Comparison of ENCODE assay signal across 8 cellular contexts in genomic region chr15:70478251-70478990, GRCh38.
DNase-seq lines count a peak whose midpoint lies in the region; ATAC-seq lines count a peak whose summit lies in the region.

No MANE protein-coding gene starts in this region.

- DNase-seq in activated CD4-positive, alpha-beta T cell treated with anti-CD3 and anti-CD28 coated beads, Interleukin-2, amount 10 ng/mL, durations not matched to agents 24 days and 14 days = peak; percentile 76
- no peak for DNase-seq in activated CD4-positive, alpha-beta T cell treated with anti-CD3 and anti-CD28 coated beads, Interleukin-2, amount 50 U/mL, for 1 hour
- DNase-seq in putamen (ENCODE audit: low spot score) (peak; percentile 39), NCI-H774 (lab: John Stamatoyannopoulos, UW) (no peak)

- H3K27ac Mint-ChIP-seq in activated CD4-positive, alpha-beta T cell treated with anti-CD3 and anti-CD28 coated beads, Interleukin-2, amount 10 ng/mL, durations not matched to agents 24 days and 14 days = peak overlapping the region; percentile 7
- H3K27ac Mint-ChIP-seq in T-helper 1 cell treated with Interleukin-12 subunit alpha and Interleukin-12 subunit beta and Interleukin-4 antibody, amounts not matched to agents 30 μg/mL and 1 μg/mL, for 36 hours = peak overlapping the region; percentile 75

- H3K4me3 Mint-ChIP-seq in activated CD4-positive, alpha-beta T cell treated with anti-CD3 and anti-CD28 coated beads, Interleukin-2, amount 10 ng/mL, durations not matched to agents 24 days and 14 days = peak overlapping the region; percentile 38
- peak overlapping the region; percentile 56 for H3K4me3 Mint-ChIP-seq in T-helper 1 cell treated with Interleukin-12 subunit alpha and Interleukin-12 subunit beta and Interleukin-4 antibody, amounts not matched to agents 30 μg/mL and 1 μg/mL, for 36 hours

- intact Hi-C loops in activated CD4-positive, alpha-beta T cell treated with anti-CD3 and anti-CD28 coated beads, Interleukin-2, amount 10 ng/mL, durations not matched to agents 24 days and 14 days (cut with micrococcal nuclease) = loop anchor here (2.0 to 5.0 kb wide), 2 partner anchors 14 to 34 kb away; no protein-coding TSS in a partner anchor

- H3K27me3 Mint-ChIP-seq in activated CD4-positive, alpha-beta T cell treated with anti-CD3 and anti-CD28 coated beads, Interleukin-2, amount 10 ng/mL, durations not matched to agents 24 days and 14 days = peaks cover 46% of the 10 kb centered on the region
- peaks cover 59% of the 10 kb centered on the region for H3K27me3 Mint-ChIP-seq in T-helper 1 cell treated with Interleukin-12 subunit alpha and Interleukin-12 subunit beta and Interleukin-4 antibody, amounts not matched to agents 30 μg/mL and 1 μg/mL, for 36 hours (ENCODE audit: low read depth)

- ATAC-seq in HG02885 (IDR thresholded peaks at IDR 0.05; ENCODE audit: poor library complexity, unreplicated experiment) = peak; percentile 56
- ATAC-seq in HG03139 (IDR thresholded peaks at IDR 0.05; ENCODE audit: unreplicated experiment) = no peak
- no peak for ATAC-seq in GM18873 (IDR thresholded peaks at IDR 0.05; ENCODE audit: low FRiP score, unreplicated experiment)

- peaks cover 4% of the 10 kb centered on the region for H3K36me3 Mint-ChIP-seq in activated CD4-positive, alpha-beta T cell treated with anti-CD3 and anti-CD28 coated beads, Interleukin-2, amount 10 ng/mL, durations not matched to agents 24 days and 14 days (ENCODE audit: low read depth)
- peaks cover 6% of the 10 kb centered on the region for H3K36me3 Mint-ChIP-seq in T-helper 1 cell treated with Interleukin-12 subunit alpha and Interleukin-12 subunit beta and Interleukin-4 antibody, amounts not matched to agents 30 μg/mL and 1 μg/mL, for 36 hours (ENCODE audit: low read depth)

- H3K9me3 Mint-ChIP-seq in activated CD4-positive, alpha-beta T cell treated with anti-CD3 and anti-CD28 coated beads, Interleukin-2, amount 10 ng/mL, durations not matched to agents 24 days and 14 days = no peaks in the 10 kb centered on the region
- H3K9me3 Mint-ChIP-seq in T-helper 1 cell treated with Interleukin-12 subunit alpha and Interleukin-12 subunit beta and Interleukin-4 antibody, amounts not matched to agents 30 μg/mL and 1 μg/mL, for 36 hours = no peaks in the 10 kb centered on the region

- H3K4me1 Mint-ChIP-seq in activated CD4-positive, alpha-beta T cell treated with anti-CD3 and anti-CD28 coated beads, Interleukin-2, amount 10 ng/mL, durations not matched to agents 24 days and 14 days = peaks cover 60% of the 10 kb centered on the region
- H3K4me1 Mint-ChIP-seq in T-helper 1 cell treated with Interleukin-12 subunit alpha and Interleukin-12 subunit beta and Interleukin-4 antibody, amounts not matched to agents 30 μg/mL and 1 μg/mL, for 36 hours (ENCODE audit: low read depth) = peaks cover 60% of the 10 kb centered on the region

Comparison
In these comparisons a context has a peak if more than half of its experiments do, and no peak if none do; other contexts are left out.
1. DNase-seq: peak in activated CD4-positive, alpha-beta T cell treated with anti-CD3 and anti-CD28 coated beads, Interleukin-2, amount 10 ng/mL, durations not matched to agents 24 days and 14 days (single experiment) and putamen (single experiment); none in activated CD4-positive, alpha-beta T cell treated with anti-CD3 and anti-CD28 coated beads, Interleukin-2, amount 50 U/mL, for 1 hour (single experiment) and NCI-H774 (single experiment).